In the genomic region with DNA sequence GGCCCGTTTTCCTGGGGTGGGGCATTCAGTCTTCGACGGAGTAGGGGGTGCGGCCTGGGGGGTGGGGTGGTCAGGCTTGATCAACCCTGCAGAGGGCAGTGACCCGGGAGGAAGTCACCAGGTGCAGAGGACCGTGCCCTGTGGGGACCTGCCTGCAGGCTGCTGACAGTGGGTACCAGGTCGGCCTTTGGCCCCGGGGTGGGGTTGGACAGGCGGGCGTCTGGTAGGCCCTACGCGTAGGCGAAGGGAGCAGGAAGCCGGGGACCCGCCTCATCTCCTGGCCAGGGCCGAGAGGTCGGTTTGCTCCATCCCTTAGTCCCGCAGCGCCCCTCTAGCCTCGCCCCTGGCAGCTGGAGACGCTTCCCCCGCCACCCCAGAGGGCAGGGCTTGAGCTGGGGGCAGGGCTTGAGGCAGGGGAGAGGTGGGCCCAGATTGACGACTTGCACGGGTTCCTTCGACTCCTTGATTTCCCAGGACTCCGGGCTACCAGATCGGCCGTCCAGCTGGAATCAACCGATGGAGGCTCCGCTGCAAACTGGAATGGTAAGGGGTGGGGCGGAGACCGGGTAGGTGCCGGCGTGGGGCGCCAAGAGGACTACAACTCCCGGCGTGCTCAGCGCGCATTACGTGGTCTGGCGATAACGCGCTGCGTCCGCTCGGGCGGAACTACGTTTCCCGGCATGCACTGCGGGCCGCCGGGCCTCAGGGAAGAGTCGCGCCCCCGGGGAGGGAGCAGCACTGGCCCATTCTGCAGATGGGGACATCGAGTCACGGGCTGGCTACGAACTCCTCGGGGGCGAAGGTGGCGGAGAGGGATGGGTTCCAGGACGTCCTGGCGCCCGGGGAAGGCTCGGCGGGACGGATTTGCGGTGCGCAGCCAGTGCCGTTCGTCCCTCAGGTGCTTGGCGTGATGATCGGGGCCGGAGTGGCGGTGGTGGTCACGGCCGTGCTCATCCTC, we compare ENCODE assay signal across 1 cellular context.
TF ChIP-seq lines count a peak whose summit lies in the region.

Gene PNPLA6, plus strand, starts transcription at position 683 of the 958 bp plus-strand sequence. Its CDS starts 72 bp downstream, at position 755.

TF ChIP-seq in HepG2, 621 proteins besides CTCF, POLR2A, EP300 and RAD21 (continued from another document and continues in another):
- TF ChIP-seq, protein P1, sequence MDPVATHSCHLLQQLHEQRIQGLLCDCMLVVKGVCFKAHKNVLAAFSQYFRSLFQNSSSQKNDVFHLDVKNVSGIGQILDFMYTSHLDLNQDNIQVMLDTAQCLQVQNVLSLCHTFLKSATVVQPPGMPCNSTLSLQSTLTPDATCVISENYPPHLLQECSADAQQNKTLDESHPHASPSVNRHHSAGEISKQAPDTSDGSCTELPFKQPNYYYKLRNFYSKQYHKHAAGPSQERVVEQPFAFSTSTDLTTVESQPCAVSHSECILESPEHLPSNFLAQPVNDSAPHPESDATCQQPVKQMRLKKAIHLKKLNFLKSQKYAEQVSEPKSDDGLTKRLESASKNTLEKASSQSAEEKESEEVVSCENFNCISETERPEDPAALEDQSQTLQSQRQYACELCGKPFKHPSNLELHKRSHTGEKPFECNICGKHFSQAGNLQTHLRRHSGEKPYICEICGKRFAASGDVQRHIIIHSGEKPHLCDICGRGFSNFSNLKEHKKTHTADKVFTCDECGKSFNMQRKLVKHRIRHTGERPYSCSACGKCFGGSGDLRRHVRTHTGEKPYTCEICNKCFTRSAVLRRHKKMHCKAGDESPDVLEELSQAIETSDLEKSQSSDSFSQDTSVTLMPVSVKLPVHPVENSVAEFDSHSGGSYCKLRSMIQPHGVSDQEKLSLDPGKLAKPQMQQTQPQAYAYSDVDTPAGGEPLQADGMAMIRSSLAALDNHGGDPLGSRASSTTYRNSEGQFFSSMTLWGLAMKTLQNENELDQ (CRISPR knock-in tag; IDR thresholded peaks at IDR 0.05; ENCODE audit: borderline replicate concordance) = no peak; the same call in 1 of the 2 replicates
- no peak for TF ChIP-seq SP1 (IDR thresholded peaks at IDR 0.05)
- peak; percentile 66 for TF ChIP-seq SP1 (CRISPR knock-in tag; IDR thresholded peaks at IDR 0.05)
- TF ChIP-seq SMAD9 (CRISPR knock-in tag; IDR thresholded peaks at IDR 0.05) = no peak
- TF ChIP-seq GTF2F1 (IDR thresholded peaks at IDR 0.05; ENCODE audit: low read length) = no peak
- TF ChIP-seq GFI1 (CRISPR knock-in tag; IDR thresholded peaks at IDR 0.05; ENCODE audit: borderline replicate concordance) = no peak
- TF ChIP-seq ZNF570 (CRISPR knock-in tag; IDR thresholded peaks at IDR 0.05; ENCODE audit: borderline replicate concordance) = no peak
- TF ChIP-seq KLF11 (CRISPR knock-in tag; IDR thresholded peaks at IDR 0.05) = peak; percentile 31; the same call in 1 of the 2 replicates
- TF ChIP-seq DR1 (CRISPR knock-in tag; IDR thresholded peaks at IDR 0.05) = 0 out of 2 replicates have a peak, but pooled peaks have one; percentile 46
- TF ChIP-seq HNF1A (IDR thresholded peaks at IDR 0.05; ENCODE audit: low read depth) = no peak
- TF ChIP-seq HNF1A (CRISPR knock-in tag; IDR thresholded peaks at IDR 0.05; ENCODE audit: borderline replicate concordance) = peak; percentile 61; the same call in 1 of the 2 replicates
- TF ChIP-seq TFAP4 (IDR thresholded peaks at IDR 0.05; ENCODE audit: borderline replicate concordance, low read depth) = peak; percentile 59; the same call in 1 of the 2 replicates
- no peak for TF ChIP-seq MYPOP (CRISPR knock-in tag; IDR thresholded peaks at IDR 0.05)
- TF ChIP-seq ZBTB44 (CRISPR knock-in tag; IDR thresholded peaks at IDR 0.05) = no peak
- no peak for TF ChIP-seq HOXA9 (CRISPR knock-in tag; IDR thresholded peaks at IDR 0.05; ENCODE audit: borderline replicate concordance)
- TF ChIP-seq DNMT3B (CRISPR knock-in tag; conservative IDR thresholded peaks at IDR 0.05) = no peak
- TF ChIP-seq ZNF564 (CRISPR knock-in tag; IDR thresholded peaks at IDR 0.05) = no peak
- TF ChIP-seq ZNF841 (CRISPR knock-in tag; IDR thresholded peaks at IDR 0.05; ENCODE audit: borderline replicate concordance) = no peak
- no peak for TF ChIP-seq ZNF609 (CRISPR knock-in tag; IDR thresholded peaks at IDR 0.05; ENCODE audit: borderline replicate concordance)
- peak; percentile 94 for TF ChIP-seq AKAP8 (CRISPR knock-in tag; IDR thresholded peaks at IDR 0.05)
- TF ChIP-seq ATRX (CRISPR knock-in tag; IDR thresholded peaks at IDR 0.05; ENCODE audit: borderline replicate concordance) = no peak
- no peak for TF ChIP-seq SMARCE1 (IDR thresholded peaks at IDR 0.05; ENCODE audit: borderline replicate concordance)
- TF ChIP-seq HIVEP1 (CRISPR knock-in tag; IDR thresholded peaks at IDR 0.05) = peak; percentile 49; the same call in 1 of the 2 replicates
- TF ChIP-seq, protein P2, sequence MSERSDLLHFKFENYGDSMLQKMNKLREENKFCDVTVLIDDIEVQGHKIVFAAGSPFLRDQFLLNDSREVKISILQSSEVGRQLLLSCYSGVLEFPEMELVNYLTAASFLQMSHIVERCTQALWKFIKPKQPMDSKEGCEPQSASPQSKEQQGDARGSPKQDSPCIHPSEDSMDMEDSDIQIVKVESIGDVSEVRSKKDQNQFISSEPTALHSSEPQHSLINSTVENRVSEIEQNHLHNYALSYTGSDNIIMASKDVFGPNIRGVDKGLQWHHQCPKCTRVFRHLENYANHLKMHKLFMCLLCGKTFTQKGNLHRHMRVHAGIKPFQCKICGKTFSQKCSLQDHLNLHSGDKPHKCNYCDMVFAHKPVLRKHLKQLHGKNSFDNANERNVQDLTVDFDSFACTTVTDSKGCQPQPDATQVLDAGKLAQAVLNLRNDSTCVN (CRISPR knock-in tag; IDR thresholded peaks at IDR 0.05; ENCODE audit: borderline replicate concordance) = peak; percentile 24
- peak; percentile 81 for TF ChIP-seq HDAC2 (CRISPR knock-in tag; IDR thresholded peaks at IDR 0.05)
- TF ChIP-seq EZH2 (conservative IDR thresholded peaks at IDR 0.05; ENCODE audit: low read depth, low read length) = no peak
- TF ChIP-seq KDM4B (CRISPR knock-in tag; IDR thresholded peaks at IDR 0.05) = peak; percentile 36; the same call in 1 of the 2 replicates
- no peak for TF ChIP-seq ZNF773 (CRISPR knock-in tag; IDR thresholded peaks at IDR 0.05; ENCODE audit: borderline replicate concordance)
- TF ChIP-seq ATF7-NPFF (CRISPR knock-in tag; IDR thresholded peaks at IDR 0.05; ENCODE audit: low read depth) = peak; percentile 84; the same call in 1 of the 2 replicates
- no peak for TF ChIP-seq RFX5 (IDR thresholded peaks at IDR 0.05; ENCODE audit: low read depth, low read length)
- TF ChIP-seq ZSCAN12 (CRISPR knock-in tag; IDR thresholded peaks at IDR 0.05) = no peak
- peak; percentile 52; the same call in 1 of the 2 replicates for TF ChIP-seq ZNF317 (CRISPR knock-in tag; IDR thresholded peaks at IDR 0.05)
